In genomic region chr11:19817870-19818269, GRCh38 we compare ENCODE assay signal across 1 cellular context.
TF ChIP-seq lines count a peak whose summit lies in the region.

No MANE protein-coding gene starts in this region.

TF ChIP-seq in WTC11, 78 proteins besides CTCF, POLR2A, EP300 and RAD21 (continued from another document):
- TF ChIP-seq ZNF425 (CRISPR knock-in tag; conservative IDR thresholded peaks at IDR 0.05) (no peak), PRRX2 (CRISPR knock-in tag; IDR thresholded peaks at IDR 0.05) (no peak), HMGXB4 (CRISPR knock-in tag; IDR thresholded peaks at IDR 0.05) (no peak), MAX (CRISPR knock-in tag; IDR thresholded peaks at IDR 0.05) (no peak), GRHL2 (CRISPR knock-in tag; IDR thresholded peaks at IDR 0.05; ENCODE audit: insufficient replicate concordance, severe bottlenecking) (no peak), ZMAT4 (CRISPR knock-in tag; IDR thresholded peaks at IDR 0.05) (no peak), PRDM15 (CRISPR knock-in tag; IDR thresholded peaks at IDR 0.05) (peak; percentile 95)
TF ChIP-seq in WTC11: peak in this region for 4.
